ENCODE assay signal across 7 cellular contexts in genomic region chr7:132988117-132988516, GRCh38.
"Had no signal": no experiment of that assay in that cellular context is flagged by ENCODE, and none has a peak within 500 bp of the region (broad histone marks: within the 10 kb centered on the region; RNA-seq: fewer than 3 reads in every experiment).

No MANE protein-coding gene starts in this region.

- H3K4me3 ChIP-seq: GM12878 had no signal

- FAIRE-seq: G401.6, GM12878, GM12891, GM18507, GM19239 had no signal

- ATAC-seq: GM12878 had no signal

- DNase-seq: GDM1, GF-D8 had no signal
